ENCODE assay signal across 8 cellular contexts in the genomic region with DNA sequence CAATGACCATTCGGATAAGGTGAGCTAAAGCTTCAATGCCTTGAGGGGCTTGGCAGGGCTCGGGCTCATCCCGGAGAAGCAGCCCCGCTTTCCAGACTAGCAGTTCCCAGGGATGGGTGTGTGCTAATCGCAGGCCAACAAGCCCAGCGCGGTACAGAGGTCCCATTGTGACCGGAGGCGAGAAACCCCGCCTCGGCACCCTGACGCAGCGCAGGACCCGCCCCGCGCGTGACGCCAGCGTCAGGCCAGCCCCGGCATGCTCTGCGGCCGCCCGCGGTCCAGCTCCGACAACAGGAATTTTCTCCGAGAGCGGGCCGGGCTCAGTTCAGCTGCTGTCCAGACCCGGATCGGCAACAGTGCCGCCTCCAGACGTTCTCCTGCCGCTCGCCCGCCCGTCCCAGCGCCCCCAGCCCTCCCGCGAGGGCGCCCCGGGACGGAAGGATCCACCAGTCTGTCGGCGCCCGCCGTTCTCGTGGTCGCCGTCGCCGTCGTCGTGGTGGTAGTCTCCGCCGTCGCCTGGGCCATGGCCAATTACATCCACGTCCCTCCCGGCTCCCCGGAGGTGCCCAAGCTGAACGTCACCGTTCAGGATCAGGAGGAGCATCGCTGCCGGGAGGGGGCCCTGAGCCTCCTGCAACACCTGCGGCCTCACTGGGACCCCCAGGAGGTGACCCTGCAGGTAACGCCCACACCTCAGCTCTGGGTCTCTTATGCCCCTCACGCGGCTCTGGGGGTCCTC. TPM values are rescaled to one million over a fixed set of nuclear protein-coding genes. Genes with fewer than 3 reads are reported as not detected.
DNase-seq lines count a peak whose midpoint lies in the region; ATAC-seq and TF ChIP-seq lines count a peak whose summit lies in the region.

A gene with protein sequence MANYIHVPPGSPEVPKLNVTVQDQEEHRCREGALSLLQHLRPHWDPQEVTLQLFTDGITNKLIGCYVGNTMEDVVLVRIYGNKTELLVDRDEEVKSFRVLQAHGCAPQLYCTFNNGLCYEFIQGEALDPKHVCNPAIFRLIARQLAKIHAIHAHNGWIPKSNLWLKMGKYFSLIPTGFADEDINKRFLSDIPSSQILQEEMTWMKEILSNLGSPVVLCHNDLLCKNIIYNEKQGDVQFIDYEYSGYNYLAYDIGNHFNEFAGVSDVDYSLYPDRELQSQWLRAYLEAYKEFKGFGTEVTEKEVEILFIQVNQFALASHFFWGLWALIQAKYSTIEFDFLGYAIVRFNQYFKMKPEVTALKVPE (plus strand): TSS at position 264 of the 739 bp plus-strand sequence. CDS start 260 bp downstream, at position 524.

- 0 out of 2 replicates have a peak, but pooled peaks cover 3% of the 10 kb centered on the region for H3K27me3 ChIP-seq in ACC112 (ENCODE audit: insufficient read depth, low read length)

- intact Hi-C loops in activated B cell treated with CpG ODN at 0.5 μM for 24 hours (cut with micrococcal nuclease), result loop anchor here (1.0 to 10.0 kb wide), 8 partner anchors 81 to 1188 kb away; partner anchors contain the start of genes C2CD5, CMAS, GOLT1B and LDHB

- H3K4me1 Mint-ChIP-seq in activated B cell treated with CpG ODN at 0.5 μM for 24 hours, result peaks cover 43% of the 10 kb centered on the region

- peaks cover 8% of the 10 kb centered on the region for H3K27me3 Mint-ChIP-seq in activated B cell treated with CpG ODN at 0.5 μM for 24 hours

- H3K36me3 Mint-ChIP-seq in activated B cell treated with CpG ODN at 0.5 μM for 24 hours (ENCODE audit: low read depth), result peaks cover 14% of the 10 kb centered on the region

- ATAC-seq in GM18867 (IDR thresholded peaks at IDR 0.05; ENCODE audit: unreplicated experiment), result peak; percentile 97
- ATAC-seq in HG03103 (IDR thresholded peaks at IDR 0.05; ENCODE audit: low read depth, unreplicated experiment), result peak; percentile 96
- peak; percentile 98 for ATAC-seq in activated B cell treated with CpG ODN at 0.5 μM for 24 hours (ENCODE audit: low read depth)

- H3K4me1 ChIP-seq in ACC112 (ENCODE audit: control insufficient read depth, insufficient read depth, low read length, unreplicated experiment), result peaks cover 21% of the 10 kb centered on the region

- CTCF ChIA-PET in activated B cell treated with CpG ODN at 0.5 μM for 24 hours (lab: Charles Lee), result no interaction called here

- H3K36me3 ChIP-seq in ACC112 (ENCODE audit: insufficient read depth, low read length), result no peaks in the 10 kb centered on the region

- H3K4me3 ChIP-seq in ACC112 (ENCODE audit: low read depth, low read length), result peak within 1 kb of the TSS; percentile 92

- POLR2A ChIA-PET in activated B cell treated with CpG ODN at 0.5 μM for 24 hours (lab: Charles Lee), result interaction anchor here (1.0 to 2.9 kb wide), 2 partner anchors 81 to 137 kb away, joined by 3 to 40 read pairs; partner anchors contain the start of gene C2CD5

- H3K9me3 Mint-ChIP-seq in activated B cell treated with CpG ODN at 0.5 μM for 24 hours, result no peaks in the 10 kb centered on the region

- peak within 1 kb of the TSS; percentile 89 for H3K27ac Mint-ChIP-seq in activated B cell treated with CpG ODN at 0.5 μM for 24 hours

- TF ChIP-seq CTCF in activated B cell treated with CpG ODN at 0.5 μM for 24 hours (IDR thresholded peaks at IDR 0.05), result no peak

- H3K4me3 Mint-ChIP-seq in activated B cell treated with CpG ODN at 0.5 μM for 24 hours, result peak within 1 kb of the TSS; percentile 93

- H3K27ac ChIP-seq in ACC112 (ENCODE audit: low read depth, low read length) (peak within 1 kb of the TSS; percentile 74), caudate nucleus (ENCODE audit: low read depth, low read length) (peak within 1 kb of the TSS; percentile 97)

- H2AFZ ChIP-seq in ACC112 (ENCODE audit: low read length, unreplicated experiment), result peak within 1 kb of the TSS; percentile 88

- peaks cover 49% of the 10 kb centered on the region for H3K79me2 ChIP-seq in ACC112 (ENCODE audit: control insufficient read depth, insufficient read depth, low read length, unreplicated experiment)

- DNase-seq in NCI-H2171 treated with DMSO at 0.1 percent for 48 hours (lab: John Stamatoyannopoulos, UW), result peak; percentile 80
- peak; percentile 91 for DNase-seq in activated B cell treated with CpG ODN at 0.5 μM for 24 hours
- peak; percentile 63 to 98 (median 93) for DNase-seq in caudate nucleus (lab: John Stamatoyannopoulos, UW)
- DNase-seq in inferior parietal cortex (ENCODE audit: extremely low spot score), result peak; percentile 91
- peak; percentile 67 to 85 for DNase-seq in stimulated activated CD4-positive, alpha-beta T cell treated with anti-CD3 and anti-CD28 coated beads, Interleukin-12 subunit alpha, Interleukin-12 subunit beta, amount 100 ng/mL, for 24 hours (ENCODE audit: low read depth in 2 of 2)

RNA-seq across cellular contexts. Expression of the gene that starts here (rescaled TPM):
- total RNA-seq in activated B cell treated with CpG ODN at 0.5 μM for 24 hours, result 80.9 and 98.5 TPM in 2 replicates

Comparison
In these comparisons a context has a peak if more than half of its experiments do, and no peak if none do; other contexts are left out.
1. Peak in every context shown above with its lines: DNase-seq, ATAC-seq, H3K4me3 ChIP-seq and H3K27ac ChIP-seq.